1 cellular context compared by ENCODE assay signal in genomic region chr6:150928882-150929281, GRCh38.
TF ChIP-seq lines count a peak whose summit lies in the region.

No MANE protein-coding gene starts in this region.

TF ChIP-seq in IMR-90, 13 proteins besides CTCF, POLR2A, EP300 and RAD21 (continued from another document):
- TF ChIP-seq MAZ (IDR thresholded peaks at IDR 0.05; ENCODE audit: borderline replicate concordance, low read depth, low read length) (no peak), SMC3 (IDR thresholded peaks at IDR 0.05; ENCODE audit: low read depth, low read length) (no peak)
- TF ChIP-seq, protein P1, sequence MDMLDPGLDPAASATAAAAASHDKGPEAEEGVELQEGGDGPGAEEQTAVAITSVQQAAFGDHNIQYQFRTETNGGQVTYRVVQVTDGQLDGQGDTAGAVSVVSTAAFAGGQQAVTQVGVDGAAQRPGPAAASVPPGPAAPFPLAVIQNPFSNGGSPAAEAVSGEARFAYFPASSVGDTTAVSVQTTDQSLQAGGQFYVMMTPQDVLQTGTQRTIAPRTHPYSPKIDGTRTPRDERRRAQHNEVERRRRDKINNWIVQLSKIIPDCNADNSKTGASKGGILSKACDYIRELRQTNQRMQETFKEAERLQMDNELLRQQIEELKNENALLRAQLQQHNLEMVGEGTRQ (IDR thresholded peaks at IDR 0.05; ENCODE audit: low read depth, low read length), result no peak
